In genomic region chr6:36242161-36242560, GRCh38 we compare ENCODE assay signal across 22 cellular contexts. TPM values are rescaled to one million over a fixed set of nuclear protein-coding genes. Genes with fewer than 3 reads are reported as not detected.
"Had no signal": no experiment of that assay in that cellular context is flagged by ENCODE, and none has a peak within 500 bp of the region (broad histone marks: within the 10 kb centered on the region; RNA-seq: fewer than 3 reads in every experiment).

No MANE protein-coding gene starts in this region.

- H3K4me3 Mint-ChIP-seq: activated CD4-positive, alpha-beta T cell treated with anti-CD3 and anti-CD28 coated beads for 36 hours; activated CD8-positive, alpha-beta T cell treated with anti-CD3 and anti-CD28 coated beads for 36 hours; activated naive CD8-positive, alpha-beta T cell; effector memory CD8-positive, alpha-beta T cell; T-cell had no signal

- ATAC-seq: effector memory CD8-positive, alpha-beta T cell; psoas muscle had no signal

- H3K27ac ChIP-seq: psoas muscle, sigmoid colon, tibial nerve, uterus, VCaP had no signal

- H3K27ac Mint-ChIP-seq: activated CD4-positive, alpha-beta T cell treated with anti-CD3 and anti-CD28 coated beads for 36 hours; activated CD8-positive, alpha-beta T cell treated with anti-CD3 and anti-CD28 coated beads for 36 hours; activated naive CD8-positive, alpha-beta T cell; effector memory CD8-positive, alpha-beta T cell; T-cell had no signal

- H3K4me1 ChIP-seq: psoas muscle, sigmoid colon, uterus had no signal

- H3K4me3 ChIP-seq: psoas muscle, sigmoid colon, tibial nerve, uterus had no signal

- H3K36me3 Mint-ChIP-seq: T-cell had no signal

- H3K36me3 ChIP-seq: sigmoid colon, spleen, tibial nerve, uterus had no signal

- DNase-seq: activated CD8-positive, alpha-beta T cell treated with anti-CD3 and anti-CD28 coated beads for 36 hours; activated gamma-delta T cell; activated T-cell treated with anti-CD3 and anti-CD28 coated beads, Interleukin-2, amount 50 U/mL, for 48 hours; aorta; cerebellar nuclear complex; effector memory CD8-positive, alpha-beta T cell; kidney glomerular epithelial cell; mesendoderm; psoas muscle; sigmoid colon; spleen; stimulated activated CD4-positive, alpha-beta T cell treated with anti-CD3 and anti-CD28 coated beads, Interleukin-1b, Interleukin-23, amount 100 ng/mL, for 48 hours; T-cell; T1000; uterus had no signal

- H3K27me3 ChIP-seq: sigmoid colon, spleen, tibial nerve, uterus had no signal

- H3K9me3 Mint-ChIP-seq: activated CD8-positive, alpha-beta T cell treated with anti-CD3 and anti-CD28 coated beads for 36 hours; effector memory CD8-positive, alpha-beta T cell; T-cell had no signal

- H3K9me3 ChIP-seq: psoas muscle, sigmoid colon, spleen, tibial nerve, uterus had no signal

RNA-seq across cellular contexts. Expression of gene PNPLA1, which starts 27.7 kb away (rescaled TPM):
- total RNA-seq: activated CD4-positive, alpha-beta T cell treated with anti-CD3 and anti-CD28 coated beads for 36 hours; activated CD8-positive, alpha-beta T cell treated with anti-CD3 and anti-CD28 coated beads for 36 hours; fibroblast of lung; osteocyte; psoas muscle; sigmoid colon; subcutaneous adipose tissue; uterus had no signal
